13 cellular contexts compared by ENCODE assay signal in genomic region chr17:34670618-34671017, GRCh38.
DNase-seq lines count a peak whose midpoint lies in the region; ATAC-seq and TF ChIP-seq lines count a peak whose summit lies in the region.
"Had no signal": no experiment of that assay in that cellular context is flagged by ENCODE, and none has a peak within 500 bp of the region (broad histone marks: within the 10 kb centered on the region; RNA-seq: fewer than 3 reads in every experiment).

No MANE protein-coding gene starts in this region.

- H3K9me3 Mint-ChIP-seq in GM23338 (no peaks in the 10 kb centered on the region), H9 (no peaks in the 10 kb centered on the region), osteocyte (ENCODE audit: unreplicated experiment) (no peaks in the 10 kb centered on the region)
- H3K9me3 Mint-ChIP-seq: CD4-positive, alpha-beta T cell had no signal

- H3T11ph ChIP-seq in H9 (ENCODE audit: low read length): no peak overlapping the region

- no peak overlapping the region for H4K91ac ChIP-seq in H9 (ENCODE audit: insufficient read length, low read depth, low read length)

- H3K27me3 ChIP-seq in GM23338 (ENCODE audit: insufficient read depth): no peaks in the 10 kb centered on the region
- H3K27me3 ChIP-seq in H9 (ENCODE audit: insufficient read depth, low read length): no peaks in the 10 kb centered on the region

- H3K4me1 ChIP-seq in GM23338 (ENCODE audit: insufficient read depth) (peaks cover 1% of the 10 kb centered on the region; the same call in 1 of the 2 replicates), H9 (ENCODE audit: insufficient read depth, low read length) (no peaks in the 10 kb centered on the region)

- H2BK120ac ChIP-seq in H9 (ENCODE audit: low read depth, low read length, poor library complexity, severe bottlenecking): no peak overlapping the region

- TF ChIP-seq CTCF in GM23338 (conservative IDR thresholded peaks at IDR 0.05; ENCODE audit: low read depth in 2 of 2) (0 out of 4 replicates have a peak, but pooled peaks of 1 of the 2 experiments have one; percentile 11), H9 (conservative IDR thresholded peaks at IDR 0.05) (no peak), osteocyte (IDR thresholded peaks at IDR 0.05) (no peak)

- H3K4me2 ChIP-seq in GM23338 (no peak overlapping the region), H9 (ENCODE audit: insufficient read depth, insufficient read length, low read length) (no peak overlapping the region)

- H3K27ac Mint-ChIP-seq in GM23338 (no peak overlapping the region), H9 (no peak overlapping the region), osteocyte (ENCODE audit: unreplicated experiment) (no peak overlapping the region)
- H3K27ac Mint-ChIP-seq: B cell; CD4-positive, alpha-beta T cell; IgD-negative memory B cell had no signal

- H3K23ac ChIP-seq in H9 (ENCODE audit: insufficient read length, low read depth, low read length): no peak overlapping the region

- no peak overlapping the region for H2AK5ac ChIP-seq in H9 (ENCODE audit: insufficient read length, low read length)

- no peak overlapping the region for H3K56ac ChIP-seq in H9 (ENCODE audit: insufficient read length, low read depth, low read length)

- no peak overlapping the region for H4K8ac ChIP-seq in H9 (replicated peaks; ENCODE audit: insufficient read length, low read depth, low read length)

- no peak overlapping the region for H2BK20ac ChIP-seq in H9 (ENCODE audit: low read depth, low read length, poor library complexity, severe bottlenecking)

- ATAC-seq in GM23338: peak; percentile 16; the same call in 2 of the 3 replicates
- no peak for ATAC-seq in GM18858 (IDR thresholded peaks at IDR 0.05; ENCODE audit: unreplicated experiment)
- no peak for ATAC-seq in HG03139 (IDR thresholded peaks at IDR 0.05; ENCODE audit: unreplicated experiment)
- ATAC-seq in GM18502 (IDR thresholded peaks at IDR 0.05; ENCODE audit: poor library complexity, unreplicated experiment): no peak

- H3K23me2 ChIP-seq in H9 (ENCODE audit: insufficient read length, low read depth, low read length, poor library complexity, severe bottlenecking): no peaks in the 10 kb centered on the region

- no peak overlapping the region for H4K5ac ChIP-seq in H9 (ENCODE audit: insufficient read length, low read depth, low read length)

- H3K4me1 Mint-ChIP-seq in GM23338 (peaks cover 18% of the 10 kb centered on the region), H9 (peaks cover 17 to 18% of the 10 kb centered on the region in 2 experiments), osteocyte (ENCODE audit: unreplicated experiment) (no peaks in the 10 kb centered on the region)
- H3K4me1 Mint-ChIP-seq: B cell had no signal

- H3K14ac ChIP-seq in H9 (ENCODE audit: insufficient read depth, low read length): no peak overlapping the region

- H3K36me3 ChIP-seq in GM23338 (ENCODE audit: insufficient read depth): no peaks in the 10 kb centered on the region

- no CpG with 5 or more reads among the region's 7 CpGs for WGBS in H9 (ENCODE audit: extremely low coverage, insufficient read length, low lambda C conversion rate)

- H2BK5ac ChIP-seq in H9 (ENCODE audit: insufficient read length, low read length): no peak overlapping the region

- H3K27me3 Mint-ChIP-seq in GM23338 (ENCODE audit: insufficient read depth, low read depth, poor library complexity) (peaks cover 7% of the 10 kb centered on the region), H9 (ENCODE audit: low read depth) (peaks cover 9% of the 10 kb centered on the region), osteocyte (ENCODE audit: unreplicated experiment) (no peaks in the 10 kb centered on the region)

- no peak overlapping the region for H3K27ac ChIP-seq in GM23338 (ENCODE audit: low read depth)
- H3K27ac ChIP-seq in H9 (ENCODE audit: insufficient read length, low read depth, low read length): no peak overlapping the region

- H3F3A ChIP-seq in GM23338 (replicated peaks; ENCODE audit: low read depth): no peaks in the 10 kb centered on the region

- H3K4me3 Mint-ChIP-seq in GM23338 (no peak overlapping the region), H9 (no peak overlapping the region), osteocyte (ENCODE audit: unreplicated experiment) (no peak overlapping the region)
- H3K4me3 Mint-ChIP-seq: B cell; CD4-positive, alpha-beta T cell; IgD-negative memory B cell had no signal

- no peak overlapping the region for H3K18ac ChIP-seq in H9 (ENCODE audit: insufficient read length, low read depth, low read length)

- H2AFZ ChIP-seq in GM23338: no peak overlapping the region
- H2AFZ ChIP-seq in H9 (ENCODE audit: low read length): no peak overlapping the region

- no peaks in the 10 kb centered on the region for H3K9me2 ChIP-seq in GM23338 (ENCODE audit: insufficient read depth)

- no peak overlapping the region for H2BK12ac ChIP-seq in H9 (ENCODE audit: insufficient read length, low read depth, low read length)

- H3K9ac ChIP-seq in H9 (ENCODE audit: extremely low read depth, insufficient read length, low read length): no peak overlapping the region

- peak; percentile 12 for DNase-seq in GM23338 (ENCODE audit: low spot score)
- DNase-seq in H9: peak; percentile 38
- DNase-seq in activated CD8-positive, alpha-beta memory T cell treated with anti-CD3 and anti-CD28 coated beads, Interleukin-2, amount 50 U/mL, for 48 hours: peak; percentile 23
- DNase-seq in osteocyte (ENCODE audit: extremely low spot score, unreplicated experiment): peak; percentile 69
- DNase-seq: C1 segment of cervical spinal cord; Calu3; CD4-positive, alpha-beta T cell; DMS 273 treated with DMSO at 0.1 percent for 48 hours had no signal

- H3K9me3 ChIP-seq in H9 (ENCODE audit: control insufficient read depth, low read depth, low read length): no peaks in the 10 kb centered on the region

- no peaks in the 10 kb centered on the region for H3K79me1 ChIP-seq in H9 (ENCODE audit: insufficient read depth, low read depth, low read length, poor library complexity, severe bottlenecking)

- H3K36me3 Mint-ChIP-seq in GM23338 (ENCODE audit: low read depth): no peaks in the 10 kb centered on the region
- no peaks in the 10 kb centered on the region for H3K36me3 Mint-ChIP-seq in H9 (ENCODE audit: insufficient read depth in 1 of 3, low read depth in 3 of 3)
- H3K36me3 Mint-ChIP-seq in osteocyte (ENCODE audit: unreplicated experiment): no peaks in the 10 kb centered on the region
- H3K36me3 Mint-ChIP-seq: IgD-negative memory B cell had no signal

- no peak overlapping the region for H3K4ac ChIP-seq in H9 (ENCODE audit: low read depth, low read length)

- H3K79me2 ChIP-seq in GM23338 (replicated peaks; ENCODE audit: insufficient read depth) (no peaks in the 10 kb centered on the region), H9 (ENCODE audit: insufficient read depth, low read length) (no peaks in the 10 kb centered on the region)

- no peaks in the 10 kb centered on the region for H4K20me1 ChIP-seq in GM23338 (replicated peaks; ENCODE audit: insufficient read depth)
- H4K20me1 ChIP-seq in H9 (ENCODE audit: control insufficient read depth, insufficient read depth, insufficient read length): peaks cover 3% of the 10 kb centered on the region

- H3K4me3 ChIP-seq in GM23338: no peak overlapping the region

- no peak overlapping the region for H2BK15ac ChIP-seq in H9 (ENCODE audit: low read depth, low read length)

Comparison
In these comparisons a context has a peak if more than half of its experiments do, and no peak if none do; other contexts are left out.
1. DNase-seq: peak in every context shown above with its lines; median percentile 69 in osteocyte; 38 in H9; 23 in activated CD8-positive, alpha-beta memory T cell treated with anti-CD3 and anti-CD28 coated beads, Interleukin-2, amount 50 U/mL, for 48 hours; 12 in GM23338.